8 cellular contexts compared by ENCODE assay signal in genomic region chr3:9168230-9168629, GRCh38.
DNase-seq lines count a peak whose midpoint lies in the region; ATAC-seq, FAIRE-seq and TF ChIP-seq lines count a peak whose summit lies in the region.

No MANE protein-coding gene starts in this region.

- no peaks in the 10 kb centered on the region for H3K36me3 ChIP-seq in bronchial epithelial cell (ENCODE audit: control insufficient read depth, insufficient read depth, low read length)
- H3K36me3 ChIP-seq in suprapubic skin: no peaks in the 10 kb centered on the region
- no peaks in the 10 kb centered on the region for H3K36me3 ChIP-seq in A673 (ENCODE audit: insufficient read depth, low read length, poor library complexity, severe bottlenecking)

- no peak for TF ChIP-seq POLR2A in suprapubic skin (IDR thresholded peaks at IDR 0.05)

- no peak for TF ChIP-seq CTCF in GM12865 (IDR thresholded peaks at IDR 0.05; ENCODE audit: insufficient read depth, low read depth, low read length, missing control alignments)
- no peak for TF ChIP-seq CTCF in bronchial epithelial cell (IDR thresholded peaks at IDR 0.05; ENCODE audit: insufficient read depth, low read length, severe bottlenecking)
- TF ChIP-seq CTCF in suprapubic skin (IDR thresholded peaks at IDR 0.05): no peak
- TF ChIP-seq CTCF in A673 (conservative IDR thresholded peaks at IDR 0.05; ENCODE audit: low read depth, low read length): no peak

- CTCF ChIA-PET in A673 (lab: Charles Lee): no interaction called here

- H3K27me3 ChIP-seq in bronchial epithelial cell (ENCODE audit: control insufficient read depth, insufficient read depth, low read length) (no peaks in the 10 kb centered on the region), suprapubic skin (no peaks in the 10 kb centered on the region), A673 (replicated peaks; ENCODE audit: insufficient read depth, low read depth, low read length, poor library complexity) (no peaks in the 10 kb centered on the region)

- intact Hi-C loops in A673 (cut with micrococcal nuclease; ENCODE audit: unreplicated experiment): no loop called here

- 69% methylated on average over 6 of the region's 6 CpGs for WGBS in suprapubic skin

- DNase-seq in GM12865 (ENCODE audit: low read depth) (peak; percentile 94), bronchial epithelial cell (ENCODE audit: low read depth) (peak; percentile 72), suprapubic skin (ENCODE audit: low spot score in 2 of 2) (no peak), A673 (ENCODE audit: low spot score) (no peak), DMS114 treated with DMSO at 0.1 percent for 48 hours (lab: John Stamatoyannopoulos, UW; ENCODE audit: unreplicated experiment) (no peak), HK-2 (ENCODE audit: unreplicated experiment) (no peak)
- peak; percentile 54 for DNase-seq in Jurkat, Clone E6-1 (ENCODE audit: low read depth, low spot score)

- ATAC-seq in GM21576 (IDR thresholded peaks at IDR 0.05; ENCODE audit: unreplicated experiment): peak; percentile 99

- FAIRE-seq in bronchial epithelial cell (lab: Jason Lieb, UNC): no peak

- H3K9me3 ChIP-seq in suprapubic skin: no peaks in the 10 kb centered on the region
- H3K9me3 ChIP-seq in A673 (ENCODE audit: low read depth, low read length, poor library complexity, severe bottlenecking): no peaks in the 10 kb centered on the region

- TF ChIP-seq EP300 in suprapubic skin (IDR thresholded peaks at IDR 0.05): no peak

- H3K4me3 ChIP-seq in GM12865 (ENCODE audit: low read depth, low read length) (no peak overlapping the region), bronchial epithelial cell (ENCODE audit: low read depth, low read length) (no peak overlapping the region), suprapubic skin (no peak overlapping the region), A673 (ENCODE audit: low read depth, low read length, poor library complexity, severe bottlenecking) (no peak overlapping the region)
- no peak overlapping the region for H3K4me3 ChIP-seq in Jurkat, Clone E6-1 (ENCODE audit: low read length)

- POLR2A ChIA-PET in A673 (lab: Charles Lee; ENCODE audit: low non-redundant PET): no interaction called here

- H3K4me1 ChIP-seq in suprapubic skin: peaks cover 47% of the 10 kb centered on the region
- no peaks in the 10 kb centered on the region for H3K4me1 ChIP-seq in A673 (ENCODE audit: insufficient read depth, low read length, poor library complexity, severe bottlenecking)

- no TSS peak for BruUV-seq in A673 (replicated peaks; lab: Mats Ljungman, UMichigan)

- H3K27ac ChIP-seq in suprapubic skin (peak overlapping the region; percentile 38), A673 (ENCODE audit: low read depth, low read length, poor library complexity, severe bottlenecking) (no peak overlapping the region)

Comparison
In these comparisons a context has a peak if more than half of its experiments do, and no peak if none do; other contexts are left out.
1. DNase-seq: peak in GM12865 (single experiment), Jurkat, Clone E6-1 (single experiment) and bronchial epithelial cell (single experiment); none in suprapubic skin (0 of 2), A673 (single experiment), DMS114 treated with DMSO at 0.1 percent for 48 hours (single experiment) and HK-2 (single experiment).